Comparison of ENCODE assay signal across 10 cellular contexts in the genomic region with DNA sequence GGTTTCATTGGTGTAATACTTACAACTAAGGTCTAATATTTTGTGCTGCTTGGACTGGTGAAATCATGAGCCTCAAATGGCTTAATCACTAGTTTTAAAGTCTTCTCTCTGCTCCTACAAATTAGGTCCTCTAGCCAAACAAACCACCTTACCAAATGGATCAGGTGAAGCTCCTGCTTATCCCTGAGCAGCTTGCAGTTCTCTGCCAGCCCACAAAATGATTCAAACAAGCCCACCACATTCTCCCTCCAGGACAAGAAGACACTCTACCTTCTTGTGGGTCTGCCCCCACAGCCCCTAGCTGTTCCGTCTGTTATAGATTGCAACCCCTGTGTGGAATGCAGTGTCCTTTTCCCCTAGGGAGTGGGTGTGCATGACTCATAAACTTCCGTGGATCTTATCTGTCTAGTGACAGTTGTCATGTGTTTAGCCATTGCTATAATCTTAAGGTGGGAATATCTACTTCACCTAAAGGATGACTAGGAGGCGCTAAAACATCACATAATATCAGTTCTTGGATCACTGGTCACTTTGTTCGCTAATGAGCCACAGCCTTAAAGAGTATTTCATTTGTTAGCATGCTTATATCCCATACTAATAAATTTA.
A peak's percentile ranks its signal among the peaks of the same experiment; 100 is the strongest.
DNase-seq lines count a peak whose midpoint lies in the region; ATAC-seq and TF ChIP-seq lines count a peak whose summit lies in the region.
"Had no signal": no experiment of that assay in that cellular context is flagged by ENCODE, and none has a peak within 500 bp of the region (broad histone marks: within the 10 kb centered on the region; RNA-seq: fewer than 3 reads in every experiment).

No MANE protein-coding gene starts in this region.

- TF ChIP-seq CTCF in 22Rv1 (IDR thresholded peaks at IDR 0.05): peak; percentile 70
- TF ChIP-seq CTCF in Panc1 (IDR thresholded peaks at IDR 0.05): peak; percentile 63

- intact Hi-C loops in Panc1 (cut with micrococcal nuclease; ENCODE audit: unreplicated experiment): loop anchor here (2.0 to 10.0 kb wide), 2 partner anchors 456 to 648 kb away; no protein-coding TSS in a partner anchor

- DNase-seq in HT1080 (ENCODE audit: low read depth) (peak; percentile 52), Panc1 (ENCODE audit: low read depth, low spot score) (peak; percentile 17), globus pallidus (ENCODE audit: low spot score) (peak; percentile 19), putamen (ENCODE audit: low spot score) (no peak), superior temporal gyrus (ENCODE audit: extremely low spot score) (no peak)
- DNase-seq: dermis blood vessel endothelial cell, NCI-H187 treated with DMSO at 0.1 percent for 48 hours had no signal

- POLR2A ChIA-PET in Panc1 (lab: Charles Lee): no interaction called here

- CTCF ChIA-PET in Panc1 (lab: Charles Lee): no interaction called here

- H3K9me3 Mint-ChIP-seq in activated T-helper 17 cell treated with anti-CD3 and anti-CD28 coated beads, Interleukin-2, amount 50 U/mL, for 72 hours: peaks cover 3% of the 10 kb centered on the region

- H3K27me3 ChIP-seq in Panc1 (ENCODE audit: control insufficient read depth, insufficient read depth, low read length): no peaks in the 10 kb centered on the region

- no peaks in the 10 kb centered on the region for H3K4me1 ChIP-seq in Panc1 (ENCODE audit: control insufficient read depth, insufficient read depth, low read length)

- no peaks in the 10 kb centered on the region for H3K9me3 ChIP-seq in Panc1 (ENCODE audit: control insufficient read depth, insufficient read depth, low read depth, low read length)

- H3K27ac Mint-ChIP-seq in activated T-helper 17 cell treated with anti-CD3 and anti-CD28 coated beads, Interleukin-2, amount 50 U/mL, for 72 hours: no peak overlapping the region

- peak; percentile 66; the same call in 1 of the 2 replicates for ATAC-seq in Panc1
- ATAC-seq in GM21786 (IDR thresholded peaks at IDR 0.05; ENCODE audit: unreplicated experiment): no peak
- ATAC-seq in activated T-helper 17 cell treated with anti-CD3 and anti-CD28 coated beads, Interleukin-2, amount 50 U/mL, for 72 hours (replicated peaks): no peak

- in situ Hi-C loops in Panc1 (cut with HindIII; ENCODE audit: low pct_unique_long_range_greater_than_20kb, low sequenced_read_pairs): no loop called here

- no peaks in the 10 kb centered on the region for H3K4me1 Mint-ChIP-seq in activated T-helper 17 cell treated with anti-CD3 and anti-CD28 coated beads, Interleukin-2, amount 50 U/mL, for 72 hours

- H3K36me3 ChIP-seq in Panc1 (ENCODE audit: control insufficient read depth, insufficient read depth, low read length): no peaks in the 10 kb centered on the region; the same call in 1 of the 2 replicates

- BruUV-seq in Panc1 (replicated peaks; lab: Mats Ljungman, UMichigan): no TSS peak

- no peak overlapping the region for H3K4me3 ChIP-seq in Panc1 (ENCODE audit: low read depth in 2 of 2, low read length in 2 of 2)

- no peaks in the 10 kb centered on the region for H3K36me3 Mint-ChIP-seq in activated T-helper 17 cell treated with anti-CD3 and anti-CD28 coated beads, Interleukin-2, amount 50 U/mL, for 72 hours (ENCODE audit: low read depth)

- no peak overlapping the region for H3K4me3 Mint-ChIP-seq in activated T-helper 17 cell treated with anti-CD3 and anti-CD28 coated beads, Interleukin-2, amount 50 U/mL, for 72 hours

- H3K27ac ChIP-seq in 22Rv1 (no peak overlapping the region), Panc1 (ENCODE audit: low read length) (no peak overlapping the region)

- no peaks in the 10 kb centered on the region for H3K27me3 Mint-ChIP-seq in activated T-helper 17 cell treated with anti-CD3 and anti-CD28 coated beads, Interleukin-2, amount 50 U/mL, for 72 hours

Comparison
In these comparisons a context has a peak if more than half of its experiments do, and no peak if none do; other contexts are left out.
1. DNase-seq: peak in HT1080 (single experiment), Panc1 (single experiment) and globus pallidus (single experiment); none in putamen (single experiment) and superior temporal gyrus (single experiment).